In genomic region chr18:48547456-48548403, GRCh38 we compare ENCODE assay signal across 9 cellular contexts. TPM values are rescaled to one million over a fixed set of nuclear protein-coding genes. Genes with fewer than 3 reads are reported as not detected.
A peak's percentile ranks its signal among the peaks of the same experiment; 100 is the strongest.
DNase-seq lines count a peak whose midpoint lies in the region; ATAC-seq and TF ChIP-seq lines count a peak whose summit lies in the region.
"Had no signal": no experiment of that assay in that cellular context is flagged by ENCODE, and none has a peak within 500 bp of the region (broad histone marks: within the 10 kb centered on the region; RNA-seq: fewer than 3 reads in every experiment).

No MANE protein-coding gene starts in this region.

- peak; percentile 82 for ATAC-seq in esophagus mucosa
- ATAC-seq in GM18519 (IDR thresholded peaks at IDR 0.05; ENCODE audit: low FRiP score, unreplicated experiment): no peak
- ATAC-seq in HG02623 (IDR thresholded peaks at IDR 0.05; ENCODE audit: unreplicated experiment): no peak

- H3K4me3 ChIP-seq in AG10803 (ENCODE audit: low read length): peak overlapping the region; percentile 4; the same call in 1 of the 2 replicates
- H3K4me3 ChIP-seq: colonic mucosa had no signal

- DNase-seq in AG10803 (ENCODE audit: low read depth) (peak; percentile 95), NCI-H69 (lab: John Stamatoyannopoulos, UW) (peak; percentile 48), middle frontal gyrus (ENCODE audit: extremely low spot score, low spot score) (peak; percentile 3), SHP77 (lab: John Stamatoyannopoulos, UW) (no peak), NCI-H1436 (lab: John Stamatoyannopoulos, UW) (no peak)
- DNase-seq: colonic mucosa had no signal

- 0 out of 2 replicates have a peak, but pooled peaks have one; percentile 8 for TF ChIP-seq CTCF in AG10803 (conservative IDR thresholded peaks at IDR 0.05; ENCODE audit: low read length)

RNA-seq across cellular contexts. Expression of gene CTIF, which starts 8.9 kb away (rescaled TPM):
- total RNA-seq in esophagus mucosa: 14.0 TPM

Comparison
In these comparisons a context has a peak if more than half of its experiments do, and no peak if none do; other contexts are left out.
1. DNase-seq: peak in AG10803 (single experiment), NCI-H69 (single experiment) and middle frontal gyrus (single experiment); none in SHP77 (0 of 2) and NCI-H1436 (single experiment).